In the genomic region with DNA sequence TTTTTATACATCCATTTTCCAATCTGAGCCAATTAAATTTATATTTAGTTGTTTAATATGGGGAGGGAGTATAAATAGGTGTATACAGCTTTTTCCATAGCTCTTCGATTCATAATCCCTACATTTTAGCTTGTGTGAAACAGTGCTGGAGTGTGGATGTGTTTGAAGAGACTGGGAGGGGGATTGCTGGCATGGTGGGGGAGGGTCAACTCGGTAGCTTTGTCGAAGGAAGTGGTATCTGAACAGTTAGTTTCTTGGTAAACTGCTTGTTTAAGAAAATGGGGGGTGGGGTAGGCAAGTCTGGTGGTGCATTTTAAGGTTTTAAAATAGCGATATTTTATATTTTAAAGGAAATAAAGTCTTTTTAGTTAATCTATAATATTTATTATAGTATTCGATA, we compare ENCODE assay signal across 1 cellular context.
TF ChIP-seq lines count a peak whose summit lies in the region.

No MANE protein-coding gene starts in this region.

TF ChIP-seq in K562, 482 proteins besides CTCF, POLR2A, EP300 and RAD21 (continued from another document):
- TF ChIP-seq ZNF655 (CRISPR knock-in tag; IDR thresholded peaks at IDR 0.05): no peak
- 0 out of 2 replicates have a peak, but pooled peaks have one; percentile 44 for TF ChIP-seq SPI1 (IDR thresholded peaks at IDR 0.05; ENCODE audit: borderline replicate concordance, low read depth, low read length)
- TF ChIP-seq, protein P1, sequence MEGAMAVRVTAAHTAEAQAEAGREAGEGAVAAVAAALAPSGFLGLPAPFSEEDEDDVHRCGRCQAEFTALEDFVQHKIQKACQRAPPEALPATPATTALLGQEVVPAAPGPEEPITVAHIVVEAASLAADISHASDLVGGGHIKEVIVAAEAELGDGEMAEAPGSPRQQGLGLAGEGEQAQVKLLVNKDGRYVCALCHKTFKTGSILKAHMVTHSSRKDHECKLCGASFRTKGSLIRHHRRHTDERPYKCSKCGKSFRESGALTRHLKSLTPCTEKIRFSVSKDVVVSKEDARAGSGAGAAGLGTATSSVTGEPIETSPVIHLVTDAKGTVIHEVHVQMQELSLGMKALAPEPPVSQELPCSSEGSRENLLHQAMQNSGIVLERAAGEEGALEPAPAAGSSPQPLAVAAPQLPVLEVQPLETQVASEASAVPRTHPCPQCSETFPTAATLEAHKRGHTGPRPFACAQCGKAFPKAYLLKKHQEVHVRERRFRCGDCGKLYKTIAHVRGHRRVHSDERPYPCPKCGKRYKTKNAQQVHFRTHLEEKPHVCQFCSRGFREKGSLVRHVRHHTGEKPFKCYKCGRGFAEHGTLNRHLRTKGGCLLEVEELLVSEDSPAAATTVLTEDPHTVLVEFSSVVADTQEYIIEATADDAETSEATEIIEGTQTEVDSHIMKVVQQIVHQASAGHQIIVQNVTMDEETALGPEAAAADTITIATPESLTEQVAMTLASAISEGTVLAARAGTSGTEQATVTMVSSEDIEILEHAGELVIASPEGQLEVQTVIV (CRISPR knock-in tag; IDR thresholded peaks at IDR 0.05; ENCODE audit: borderline replicate concordance): no peak
- no peak for TF ChIP-seq FOXK1 (CRISPR knock-in tag; IDR thresholded peaks at IDR 0.05; ENCODE audit: borderline replicate concordance)
- no peak for TF ChIP-seq ZNF121 (CRISPR knock-in tag; conservative IDR thresholded peaks at IDR 0.05)
- TF ChIP-seq, protein P2, sequence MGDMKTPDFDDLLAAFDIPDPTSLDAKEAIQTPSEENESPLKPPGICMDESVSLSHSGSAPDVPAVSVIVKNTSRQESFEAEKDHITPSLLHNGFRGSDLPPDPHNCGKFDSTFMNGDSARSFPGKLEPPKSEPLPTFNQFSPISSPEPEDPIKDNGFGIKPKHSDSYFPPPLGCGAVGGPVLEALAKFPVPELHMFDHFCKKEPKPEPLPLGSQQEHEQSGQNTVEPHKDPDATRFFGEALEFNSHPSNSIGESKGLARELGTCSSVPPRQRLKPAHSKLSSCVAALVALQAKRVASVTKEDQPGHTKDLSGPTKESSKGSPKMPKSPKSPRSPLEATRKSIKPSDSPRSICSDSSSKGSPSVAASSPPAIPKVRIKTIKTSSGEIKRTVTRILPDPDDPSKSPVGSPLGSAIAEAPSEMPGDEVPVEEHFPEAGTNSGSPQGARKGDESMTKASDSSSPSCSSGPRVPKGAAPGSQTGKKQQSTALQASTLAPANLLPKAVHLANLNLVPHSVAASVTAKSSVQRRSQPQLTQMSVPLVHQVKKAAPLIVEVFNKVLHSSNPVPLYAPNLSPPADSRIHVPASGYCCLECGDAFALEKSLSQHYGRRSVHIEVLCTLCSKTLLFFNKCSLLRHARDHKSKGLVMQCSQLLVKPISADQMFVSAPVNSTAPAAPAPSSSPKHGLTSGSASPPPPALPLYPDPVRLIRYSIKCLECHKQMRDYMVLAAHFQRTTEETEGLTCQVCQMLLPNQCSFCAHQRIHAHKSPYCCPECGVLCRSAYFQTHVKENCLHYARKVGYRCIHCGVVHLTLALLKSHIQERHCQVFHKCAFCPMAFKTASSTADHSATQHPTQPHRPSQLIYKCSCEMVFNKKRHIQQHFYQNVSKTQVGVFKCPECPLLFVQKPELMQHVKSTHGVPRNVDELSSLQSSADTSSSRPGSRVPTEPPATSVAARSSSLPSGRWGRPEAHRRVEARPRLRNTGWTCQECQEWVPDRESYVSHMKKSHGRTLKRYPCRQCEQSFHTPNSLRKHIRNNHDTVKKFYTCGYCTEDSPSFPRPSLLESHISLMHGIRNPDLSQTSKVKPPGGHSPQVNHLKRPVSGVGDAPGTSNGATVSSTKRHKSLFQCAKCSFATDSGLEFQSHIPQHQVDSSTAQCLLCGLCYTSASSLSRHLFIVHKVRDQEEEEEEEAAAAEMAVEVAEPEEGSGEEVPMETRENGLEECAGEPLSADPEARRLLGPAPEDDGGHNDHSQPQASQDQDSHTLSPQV (IDR thresholded peaks at IDR 0.05): 0 out of 2 replicates have a peak, but pooled peaks have one; percentile 12
- no peak for TF ChIP-seq PHF21A (IDR thresholded peaks at IDR 0.05; ENCODE audit: borderline replicate concordance, low read depth)
- 0 out of 4 replicates have a peak, but pooled peaks of 1 of the 2 experiments have one; percentile 4 for TF ChIP-seq RCOR1 (IDR thresholded peaks at IDR 0.05; ENCODE audit: borderline replicate concordance in 1 of 2, low read depth in 2 of 2, low read length in 2 of 2)
- TF ChIP-seq NR2C1 (IDR thresholded peaks at IDR 0.05): no peak
- TF ChIP-seq NR2C1 (tag; IDR thresholded peaks at IDR 0.05): 0 out of 2 replicates have a peak, but pooled peaks have one; percentile 4
- no peak for TF ChIP-seq SRF (CRISPR knock-in tag; IDR thresholded peaks at IDR 0.05)
- no peak for TF ChIP-seq ZNF445 (CRISPR knock-in tag; IDR thresholded peaks at IDR 0.05; ENCODE audit: low read depth)
- peak; percentile 42 for TF ChIP-seq TBP (optimal IDR thresholded peaks at IDR 0.05; ENCODE audit: low read depth, low read length)
- TF ChIP-seq LEF1 (IDR thresholded peaks at IDR 0.05): peak; percentile 9; the same call in 1 of the 2 replicates
- TF ChIP-seq TEAD1 (CRISPR knock-in tag; IDR thresholded peaks at IDR 0.05): no peak
- TF ChIP-seq GTF2E2 (tag; IDR thresholded peaks at IDR 0.05): peak; percentile 82
- TF ChIP-seq HNRNPLL (IDR thresholded peaks at IDR 0.05; ENCODE audit: low read depth, low read length, poor library complexity, severe bottlenecking): no peak
- TF ChIP-seq NCOR1 (IDR thresholded peaks at IDR 0.05): 0 out of 2 replicates have a peak, but pooled peaks have one; percentile 6
- 0 out of 4 replicates have a peak, but pooled peaks of 1 of the 2 experiments have one; percentile 8 for TF ChIP-seq FOXK2 (conservative IDR thresholded peaks at IDR 0.05 in 1 of 2, IDR thresholded peaks at IDR 0.05 in 1 of 2; ENCODE audit: low read depth in 2 of 2)
- TF ChIP-seq PTBP1 (IDR thresholded peaks at IDR 0.05; ENCODE audit: low read depth, low read length): no peak
- no peak for TF ChIP-seq HDAC8 (tag; IDR thresholded peaks at IDR 0.05)
- TF ChIP-seq TCF7 (IDR thresholded peaks at IDR 0.05; ENCODE audit: borderline replicate concordance): no peak
- peak; percentile 46 for TF ChIP-seq TAF1 (IDR thresholded peaks at IDR 0.05; ENCODE audit: control insufficient read depth, extremely low read depth, insufficient read depth, low read length, severe bottlenecking)
- TF ChIP-seq NFIX (CRISPR knock-in tag; IDR thresholded peaks at IDR 0.05; ENCODE audit: low read depth): no peak
- 0 out of 2 replicates have a peak, but pooled peaks have one; percentile 0 for TF ChIP-seq RBFOX2 (IDR thresholded peaks at IDR 0.05; ENCODE audit: low read depth, low read length)
- peak; percentile 9; the same call in 1 of the 2 replicates for TF ChIP-seq CHAMP1 (IDR thresholded peaks at IDR 0.05)
- no peak for TF ChIP-seq SETDB1 (IDR thresholded peaks at IDR 0.05; ENCODE audit: low read length)
- no peak for TF ChIP-seq ZNF408 (CRISPR knock-in tag; IDR thresholded peaks at IDR 0.05; ENCODE audit: low read depth)
